Comparison of ENCODE assay signal across 17 cellular contexts in genomic region chr4:107349732-107350131, GRCh38.
DNase-seq lines count a peak whose midpoint lies in the region; ATAC-seq, FAIRE-seq and TF ChIP-seq lines count a peak whose summit lies in the region.
"Had no signal": no experiment of that assay in that cellular context is flagged by ENCODE, and none has a peak within 500 bp of the region (broad histone marks: within the 10 kb centered on the region; RNA-seq: fewer than 3 reads in every experiment).

No MANE protein-coding gene starts in this region.

- no peak overlapping the region for H2BK5ac ChIP-seq in H9 (ENCODE audit: insufficient read length, low read length)

- H4K91ac ChIP-seq in H9 (ENCODE audit: insufficient read length, low read depth, low read length), result no peak overlapping the region

- H4K8ac ChIP-seq in H9 (replicated peaks; ENCODE audit: insufficient read length, low read depth, low read length), result no peak overlapping the region

- H3K9ac ChIP-seq in H9 (ENCODE audit: extremely low read depth, insufficient read length, low read length), result no peak overlapping the region
- H3K9ac ChIP-seq in astrocyte (ENCODE audit: low read length), result no peak overlapping the region
- H3K9ac ChIP-seq in HepG2 (ENCODE audit: insufficient read depth, low read depth, low read length), result no peak overlapping the region

- H3K9me3 ChIP-seq in H9 (ENCODE audit: control insufficient read depth, low read depth, low read length), result no peaks in the 10 kb centered on the region
- H3K9me3 ChIP-seq in astrocyte (ENCODE audit: insufficient read depth, low read depth, low read length), result no peaks in the 10 kb centered on the region
- H3K9me3 ChIP-seq in T-helper 17 cell (ENCODE audit: control insufficient read depth, low read length, poor library complexity, severe bottlenecking), result no peaks in the 10 kb centered on the region
- H3K9me3 ChIP-seq in HepG2 (ENCODE audit: low read length), result no peaks in the 10 kb centered on the region
- H3K9me3 ChIP-seq: A549 had no signal

- CTCF ChIA-PET in HepG2 (lab: Yijun Ruan, JAX; ENCODE audit: low intra/inter-chr PET ratio, low total read pairs), result no interaction called here

- H3K27me3 Mint-ChIP-seq in H9 (ENCODE audit: low read depth) (no peaks in the 10 kb centered on the region), astrocyte (ENCODE audit: low read depth, unreplicated experiment) (no peaks in the 10 kb centered on the region), T-helper 17 cell (peaks cover 5% of the 10 kb centered on the region)

- no peak overlapping the region for H3K27ac ChIP-seq in H9 (ENCODE audit: insufficient read length, low read depth, low read length)
- H3K27ac ChIP-seq in astrocyte (ENCODE audit: low read depth, low read length), result no peak overlapping the region
- H3K27ac ChIP-seq in HepG2 (ENCODE audit: extremely low read length, insufficient read depth, low read length), result no peak overlapping the region
- H3K27ac ChIP-seq: A549, C4-2B had no signal

- no peak overlapping the region for H2BK15ac ChIP-seq in H9 (ENCODE audit: low read depth, low read length)

- no peak for TF ChIP-seq EP300 in HepG2 (IDR thresholded peaks at IDR 0.05; ENCODE audit: low read depth in 2 of 2, low read length in 2 of 2)
- TF ChIP-seq EP300 in HepG2 (CRISPR knock-in tag; IDR thresholded peaks at IDR 0.05; ENCODE audit: borderline replicate concordance), result no peak

- TF ChIP-seq CTCF in H9 (conservative IDR thresholded peaks at IDR 0.05), result no peak
- no peak for TF ChIP-seq CTCF in astrocyte (IDR thresholded peaks at IDR 0.05; ENCODE audit: insufficient read depth, low read depth, low read length)
- no peak for TF ChIP-seq CTCF in HepG2 (CRISPR knock-in tag; IDR thresholded peaks at IDR 0.05)

- ATAC-seq in T-helper 17 cell, result no peak
- no peak for ATAC-seq in HepG2
- ATAC-seq: A549 had no signal

- no peaks in the 10 kb centered on the region for H3K23me2 ChIP-seq in H9 (ENCODE audit: insufficient read length, low read depth, low read length, poor library complexity, severe bottlenecking)

- intact Hi-C loops in HepG2 (cut with micrococcal nuclease; ENCODE audit: unreplicated experiment), result no loop called here

- peaks cover 26 to 30% of the 10 kb centered on the region in 2 experiments for H3K4me1 Mint-ChIP-seq in H9
- H3K4me1 Mint-ChIP-seq in astrocyte (ENCODE audit: low read depth, unreplicated experiment), result peaks cover 40% of the 10 kb centered on the region
- no peaks in the 10 kb centered on the region for H3K4me1 Mint-ChIP-seq in T-helper 17 cell

- H4K20me1 ChIP-seq in H9 (ENCODE audit: control insufficient read depth, insufficient read depth, insufficient read length) (no peaks in the 10 kb centered on the region), astrocyte (ENCODE audit: insufficient read depth, low read length) (no peaks in the 10 kb centered on the region), HepG2 (ENCODE audit: insufficient read depth, low read length) (no peaks in the 10 kb centered on the region)

- H2BK20ac ChIP-seq in H9 (ENCODE audit: low read depth, low read length, poor library complexity, severe bottlenecking), result no peak overlapping the region

- H3K4me3 Mint-ChIP-seq in H9 (no peak overlapping the region; a peak in 1 of 5 replicates), astrocyte (ENCODE audit: unreplicated experiment) (peak overlapping the region; percentile 7), T-helper 17 cell (no peak overlapping the region)

- BruUV-seq in HepG2 (replicated peaks; lab: Mats Ljungman, UMichigan), result no TSS peak

- H3K23ac ChIP-seq in H9 (ENCODE audit: insufficient read length, low read depth, low read length), result no peak overlapping the region

- TF ChIP-seq RAD21 in HepG2 (CRISPR knock-in tag; IDR thresholded peaks at IDR 0.05), result no peak

- TF ChIP-seq POLR2A in HepG2 (IDR thresholded peaks at IDR 0.05; ENCODE audit: insufficient read depth in 1 of 2, low read depth in 2 of 2, low read length in 2 of 2), result no peak

- no peaks in the 10 kb centered on the region for H3K79me1 ChIP-seq in H9 (ENCODE audit: insufficient read depth, low read depth, low read length, poor library complexity, severe bottlenecking)

- H2AK5ac ChIP-seq in H9 (ENCODE audit: insufficient read length, low read length), result no peak overlapping the region

- H3K14ac ChIP-seq in H9 (ENCODE audit: insufficient read depth, low read length), result no peak overlapping the region

- no peak overlapping the region for H2BK120ac ChIP-seq in H9 (ENCODE audit: low read depth, low read length, poor library complexity, severe bottlenecking)

- no peaks in the 10 kb centered on the region for H3K79me2 ChIP-seq in H9 (ENCODE audit: insufficient read depth, low read length)
- H3K79me2 ChIP-seq in astrocyte (ENCODE audit: insufficient read depth, low read length), result no peaks in the 10 kb centered on the region
- H3K79me2 ChIP-seq in HepG2 (ENCODE audit: insufficient read depth, low read length), result no peaks in the 10 kb centered on the region

- no peak overlapping the region for H3T11ph ChIP-seq in H9 (ENCODE audit: low read length)

- H3K36me3 Mint-ChIP-seq in H9 (ENCODE audit: insufficient read depth in 1 of 3, low read depth in 3 of 3) (peaks cover 8 to 24% (median 9%) of the 10 kb centered on the region in 3 experiments), astrocyte (ENCODE audit: low read depth, unreplicated experiment) (peaks cover 2% of the 10 kb centered on the region), T-helper 17 cell (ENCODE audit: low read depth) (peaks cover 2% of the 10 kb centered on the region)

- H3K9me3 Mint-ChIP-seq in H9, result peaks cover 18 to 19% of the 10 kb centered on the region in 2 experiments
- peaks cover 4% of the 10 kb centered on the region for H3K9me3 Mint-ChIP-seq in astrocyte (ENCODE audit: unreplicated experiment)

- H3K4me1 ChIP-seq in H9 (ENCODE audit: insufficient read depth, low read length), result peaks cover 5% of the 10 kb centered on the region; the same call in 1 of the 2 replicates
- peaks cover 3% of the 10 kb centered on the region for H3K4me1 ChIP-seq in astrocyte (ENCODE audit: insufficient read depth, low read length)
- no peaks in the 10 kb centered on the region for H3K4me1 ChIP-seq in HepG2 (ENCODE audit: insufficient read depth, low read length)
- H3K4me1 ChIP-seq: A549 had no signal

- no peak for FAIRE-seq in astrocyte (lab: Jason Lieb, UNC)
- no peak for FAIRE-seq in HepG2 (lab: Jason Lieb, UNC)
- FAIRE-seq: A549, GM12891, GM18507 had no signal

- no peak overlapping the region for H3K4ac ChIP-seq in H9 (ENCODE audit: low read depth, low read length)

- no peak overlapping the region for H3K18ac ChIP-seq in H9 (ENCODE audit: insufficient read length, low read depth, low read length)

- no peak overlapping the region for H2BK12ac ChIP-seq in H9 (ENCODE audit: insufficient read length, low read depth, low read length)

- POLR2A ChIA-PET in HepG2 (lab: Yijun Ruan, JAX), result no interaction called here

- DNase-seq in H9 (no peak), astrocyte (ENCODE audit: low read depth) (no peak), iPS-NIHi11 (ENCODE audit: low spot score) (peak; percentile 25), renal cortical epithelial cell (ENCODE audit: low read depth) (peak; percentile 20), T-helper 17 cell (no peak), AML-193 (lab: John Stamatoyannopoulos, UW) (no peak), HepG2 (ENCODE audit: low spot score) (no peak)
- DNase-seq: DND-41, GDM1, NCI-H1105 treated with DMSO at 0.1 percent for 48 hours, NCI-H1694 treated with DMSO at 0.1 percent for 48 hours, NCI-H526 treated with DMSO at 0.1 percent for 48 hours, SIG-M5 had no signal

- H2AFZ ChIP-seq in H9 (ENCODE audit: low read length), result no peak overlapping the region
- no peak overlapping the region for H2AFZ ChIP-seq in astrocyte (ENCODE audit: low read depth, low read length)
- no peak overlapping the region for H2AFZ ChIP-seq in HepG2 (ENCODE audit: low read length)

- H3K36me3 ChIP-seq in astrocyte (ENCODE audit: insufficient read depth, low read length), result no peaks in the 10 kb centered on the region
- no peaks in the 10 kb centered on the region for H3K36me3 ChIP-seq in HepG2 (replicated peaks in 1 of 2; ENCODE audit: control insufficient read depth in 1 of 2, insufficient read depth in 2 of 2, low read length in 2 of 2)

- H4K5ac ChIP-seq in H9 (ENCODE audit: insufficient read length, low read depth, low read length), result no peak overlapping the region

- H3K56ac ChIP-seq in H9 (ENCODE audit: insufficient read length, low read depth, low read length), result no peak overlapping the region

- no peaks in the 10 kb centered on the region for H3K27me3 ChIP-seq in H9 (ENCODE audit: insufficient read depth, low read length)
- H3K27me3 ChIP-seq in astrocyte (ENCODE audit: insufficient read depth, low read length), result no peaks in the 10 kb centered on the region
- H3K27me3 ChIP-seq in HepG2 (ENCODE audit: control insufficient read depth in 1 of 2, insufficient read depth in 2 of 2, low read length in 2 of 2), result no peaks in the 10 kb centered on the region

- in situ Hi-C loops in HepG2 (cut with HindIII; ENCODE audit: extremely low pct_ligation_motif_present, low pct_unique_long_range_greater_than_20kb), result no loop called here

- H3K4me3 ChIP-seq in astrocyte (ENCODE audit: insufficient read depth, low read depth, low read length), result no peak overlapping the region
- H3K4me3 ChIP-seq in HepG2 (replicated peaks in 1 of 3; ENCODE audit: insufficient read depth in 1 of 3, low read depth in 2 of 3, low read length in 3 of 3), result no peak overlapping the region
- H3K4me3 ChIP-seq: A549 had no signal

- peak overlapping the region; percentile 15 to 96 (median 90); a peak in 4 of 7 replicates for H3K27ac Mint-ChIP-seq in H9
- peak overlapping the region; percentile 63 for H3K27ac Mint-ChIP-seq in astrocyte (ENCODE audit: unreplicated experiment)
- no peak overlapping the region for H3K27ac Mint-ChIP-seq in T-helper 17 cell

- H3K4me2 ChIP-seq in H9 (ENCODE audit: insufficient read depth, insufficient read length, low read length) (peak overlapping the region; percentile 14), astrocyte (ENCODE audit: low read length) (peak overlapping the region; percentile 63), HepG2 (ENCODE audit: low read depth, low read length) (no peak overlapping the region)
- H3K4me2 ChIP-seq: A549 had no signal

TF ChIP-seq in HepG2, 621 proteins besides CTCF, POLR2A, EP300 and RAD21 (continues in another document):
- TF ChIP-seq ZNF740 (CRISPR knock-in tag; IDR thresholded peaks at IDR 0.05) (no peak), ZNF670 (CRISPR knock-in tag; IDR thresholded peaks at IDR 0.05; ENCODE audit: borderline replicate concordance) (no peak), MEIS1 (CRISPR knock-in tag; IDR thresholded peaks at IDR 0.05; ENCODE audit: borderline replicate concordance) (no peak), ZNF256 (CRISPR knock-in tag; conservative IDR thresholded peaks at IDR 0.05) (no peak), ZNF7 (CRISPR knock-in tag; IDR thresholded peaks at IDR 0.05) (no peak), RFX1 (IDR thresholded peaks at IDR 0.05) (no peak), CREM (IDR thresholded peaks at IDR 0.05) (no peak), CREM (CRISPR knock-in tag; IDR thresholded peaks at IDR 0.05) (no peak), NR3C1 (CRISPR knock-in tag; IDR thresholded peaks at IDR 0.05) (no peak)

Comparison
In these comparisons a context has a peak if more than half of its experiments do, and no peak if none do; other contexts are left out.
1. DNase-seq: peak in iPS-NIHi11 (single experiment) and renal cortical epithelial cell (single experiment); none in H9 (single experiment), astrocyte (single experiment), T-helper 17 cell (0 of 3), AML-193 (0 of 2) and HepG2 (single experiment).